Comparison of ENCODE assay signal across 1 cellular context in the genomic region with DNA sequence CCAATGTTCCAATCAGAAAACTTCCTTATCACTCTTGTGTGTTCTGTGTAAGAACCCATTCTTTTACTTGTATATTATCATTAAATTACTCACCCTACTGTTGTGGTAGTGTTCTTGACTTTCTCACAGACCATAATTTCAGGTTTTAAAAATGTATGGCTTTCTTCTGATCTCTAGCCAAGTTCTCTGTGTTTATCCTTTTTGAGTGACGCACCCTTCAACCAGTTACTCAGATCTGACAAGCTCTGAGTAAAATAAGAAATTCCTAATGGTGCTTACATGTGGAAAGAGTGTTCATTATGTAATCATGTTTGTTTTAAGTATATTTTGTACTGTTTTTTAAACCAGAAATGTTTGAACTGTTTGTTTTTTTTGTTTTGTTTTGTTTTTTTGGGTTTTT.
TF ChIP-seq lines count a peak whose summit lies in the region.

No MANE protein-coding gene starts in this region.

TF ChIP-seq in GM12878, 131 proteins besides CTCF, POLR2A, EP300 and RAD21 (continued from another document):
- TF ChIP-seq, protein P1, sequence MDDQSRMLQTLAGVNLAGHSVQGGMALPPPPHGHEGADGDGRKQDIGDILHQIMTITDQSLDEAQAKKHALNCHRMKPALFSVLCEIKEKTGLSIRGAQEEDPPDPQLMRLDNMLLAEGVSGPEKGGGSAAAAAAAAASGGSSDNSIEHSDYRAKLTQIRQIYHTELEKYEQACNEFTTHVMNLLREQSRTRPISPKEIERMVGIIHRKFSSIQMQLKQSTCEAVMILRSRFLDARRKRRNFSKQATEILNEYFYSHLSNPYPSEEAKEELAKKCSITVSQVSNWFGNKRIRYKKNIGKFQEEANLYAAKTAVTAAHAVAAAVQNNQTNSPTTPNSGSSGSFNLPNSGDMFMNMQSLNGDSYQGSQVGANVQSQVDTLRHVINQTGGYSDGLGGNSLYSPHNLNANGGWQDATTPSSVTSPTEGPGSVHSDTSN (IDR thresholded peaks at IDR 0.05; ENCODE audit: insufficient replicate concordance, low read depth, low read length), result peak; percentile 56
- TF ChIP-seq CREM (IDR thresholded peaks at IDR 0.05; ENCODE audit: low read depth) (peak; percentile 44; the same call in 1 of the 2 replicates), CREB1 (IDR thresholded peaks at IDR 0.05; ENCODE audit: low read depth) (peak; percentile 49; the same call in 1 of the 2 replicates), TCF7 (IDR thresholded peaks at IDR 0.05; ENCODE audit: borderline replicate concordance) (peak; percentile 85), ATF2 (IDR thresholded peaks at IDR 0.05; ENCODE audit: low read length) (peak; percentile 34; the same call in 1 of the 2 replicates), FOXM1 (IDR thresholded peaks at IDR 0.05; ENCODE audit: low read depth, low read length) (0 out of 2 replicates have a peak, but pooled peaks have one; percentile 23), IRF4 (IDR thresholded peaks at IDR 0.05; ENCODE audit: low read depth, low read length) (0 out of 2 replicates have a peak, but pooled peaks have one; percentile 16), RB1 (IDR thresholded peaks at IDR 0.05; ENCODE audit: borderline replicate concordance) (no peak), BCL11A (IDR thresholded peaks at IDR 0.05; ENCODE audit: low read depth, low read length) (peak; percentile 33; the same call in 1 of the 2 replicates)
